10 cellular contexts compared by ENCODE assay signal in the genomic region with DNA sequence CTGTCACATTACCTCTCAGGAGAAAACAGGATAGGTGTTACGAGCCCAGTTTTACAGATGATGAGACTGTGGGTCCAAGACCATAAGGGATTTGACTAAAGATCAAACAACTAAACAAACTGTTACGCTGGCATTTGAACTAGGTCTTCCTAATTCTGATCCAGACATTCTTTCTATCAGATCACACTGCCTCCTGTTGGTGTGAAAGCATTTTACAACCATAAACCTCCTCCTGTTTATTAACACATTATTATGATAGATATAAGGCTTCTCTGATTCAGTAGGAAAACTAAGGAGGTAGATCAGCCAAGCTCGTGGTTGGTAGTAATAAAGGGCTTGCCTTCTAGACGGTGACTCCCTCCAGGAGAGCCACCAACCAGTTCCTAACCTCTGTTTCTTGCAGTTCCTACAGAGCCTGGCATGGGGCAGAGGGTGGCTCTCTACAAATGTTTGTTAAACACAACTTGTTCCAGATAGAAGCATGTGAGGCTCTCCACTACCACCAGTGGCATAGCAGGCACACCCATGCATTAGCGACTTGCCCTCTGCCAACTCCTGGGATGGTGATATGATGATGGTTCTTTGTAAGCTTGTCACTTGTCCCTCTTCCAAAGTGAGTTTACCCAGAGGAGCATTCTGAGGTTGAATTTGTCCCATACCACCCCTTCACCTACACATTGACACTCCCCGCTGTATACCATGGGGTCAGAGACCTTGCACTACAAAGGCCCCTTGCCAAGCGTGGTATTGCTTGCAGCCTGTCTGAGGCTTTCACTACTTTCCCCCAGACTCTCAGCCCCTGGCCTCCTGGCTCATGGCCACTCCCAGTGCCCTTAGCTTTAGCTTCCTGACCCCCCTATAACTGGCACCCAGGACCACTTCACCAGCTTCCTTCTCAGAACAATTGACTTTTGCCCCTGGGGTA.
DNase-seq lines count a peak whose midpoint lies in the region; ATAC-seq and TF ChIP-seq lines count a peak whose summit lies in the region.
"Had no signal": no experiment of that assay in that cellular context is flagged by ENCODE, and none has a peak within 500 bp of the region (broad histone marks: within the 10 kb centered on the region; RNA-seq: fewer than 3 reads in every experiment).

No MANE protein-coding gene starts in this region.

- ATAC-seq in HG02884 (IDR thresholded peaks at IDR 0.05; ENCODE audit: unreplicated experiment) (no peak), GM19395 (IDR thresholded peaks at IDR 0.05; ENCODE audit: unreplicated experiment) (no peak), GM18520 (IDR thresholded peaks at IDR 0.05; ENCODE audit: unreplicated experiment) (no peak)
- ATAC-seq: activated T-helper 17 cell treated with anti-CD3 and anti-CD28 coated beads, Interleukin-2, amount 50 U/mL, for 72 hours had no signal

- no peaks in the 10 kb centered on the region for H3K27me3 Mint-ChIP-seq in endodermal cell (ENCODE audit: insufficient read depth)
- H3K27me3 Mint-ChIP-seq: activated T-helper 17 cell treated with anti-CD3 and anti-CD28 coated beads, Interleukin-2, amount 50 U/mL, for 72 hours had no signal

- TF ChIP-seq POLR2A in stomach (IDR thresholded peaks at IDR 0.05), result no peak

- H3K27me3 ChIP-seq in endodermal cell (ENCODE audit: control insufficient read depth, insufficient read depth, low read length, poor library complexity, severe bottlenecking), result no peaks in the 10 kb centered on the region
- H3K27me3 ChIP-seq in neutrophil, result no peaks in the 10 kb centered on the region
- no peaks in the 10 kb centered on the region for H3K27me3 ChIP-seq in stomach

- DNase-seq in GM10266 (ENCODE audit: extremely low spot score) (no peak), NAMALWA (ENCODE audit: low spot score) (peak; percentile 39), endodermal cell (no peak), stomach (no peak)

- no peak overlapping the region for H3K9ac ChIP-seq in endodermal cell (ENCODE audit: extremely low read depth, low read length, poor library complexity, severe bottlenecking)

- intact Hi-C loops in stomach (cut with DNase I; ENCODE audit: low total_unique reads), result no loop called here

- TF ChIP-seq CTCF in GM10266 (IDR thresholded peaks at IDR 0.05; ENCODE audit: control insufficient read depth, insufficient read depth, low read depth, missing control alignments) (peak; percentile 35), endodermal cell (conservative IDR thresholded peaks at IDR 0.05) (peak; percentile 80), neutrophil (IDR thresholded peaks at IDR 0.05) (peak; percentile 38), stomach (IDR thresholded peaks at IDR 0.05) (no peak)

- H3K27ac ChIP-seq in endodermal cell (ENCODE audit: low read depth, low read length) (no peak overlapping the region), neutrophil (no peak overlapping the region), stomach (no peak overlapping the region)
- H3K27ac ChIP-seq: skin epidermis had no signal

- H3K4me1 Mint-ChIP-seq in endodermal cell, result peaks cover 4% of the 10 kb centered on the region
- H3K4me1 Mint-ChIP-seq: activated T-helper 17 cell treated with anti-CD3 and anti-CD28 coated beads, Interleukin-2, amount 50 U/mL, for 72 hours had no signal

- TF ChIP-seq EP300 in stomach (IDR thresholded peaks at IDR 0.05), result no peak

- H3K4me3 ChIP-seq in endodermal cell (ENCODE audit: low read length) (no peak overlapping the region), neutrophil (ENCODE audit: low read depth in 1 of 2, low read length in 1 of 2) (no peak overlapping the region), stomach (no peak overlapping the region)
- H3K4me3 ChIP-seq: skin epidermis had no signal

- H3K4me1 ChIP-seq in endodermal cell (ENCODE audit: control insufficient read depth, insufficient read depth, low read length), result no peaks in the 10 kb centered on the region
- no peaks in the 10 kb centered on the region for H3K4me1 ChIP-seq in neutrophil (ENCODE audit: control insufficient read depth in 1 of 2, insufficient read depth in 1 of 2, low read depth in 1 of 2, low read length in 1 of 2)
- H3K4me1 ChIP-seq in stomach, result peaks cover 0 to 8% (median 5%) of the 10 kb centered on the region in 4 donors

- peaks cover 8% of the 10 kb centered on the region for H3K9me3 ChIP-seq in endodermal cell (ENCODE audit: control insufficient read depth, low read length)
- no peaks in the 10 kb centered on the region for H3K9me3 ChIP-seq in neutrophil
- peaks cover 0 to 5% (median 0%) of the 10 kb centered on the region in 4 donors for H3K9me3 ChIP-seq in stomach

- H3K36me3 ChIP-seq in endodermal cell (ENCODE audit: control insufficient read depth, insufficient read depth, low read length), result no peaks in the 10 kb centered on the region
- no peaks in the 10 kb centered on the region for H3K36me3 ChIP-seq in neutrophil
- H3K36me3 ChIP-seq in stomach, result no peaks in the 10 kb centered on the region

- H3K4me3 Mint-ChIP-seq in endodermal cell, result no peak overlapping the region
- H3K4me3 Mint-ChIP-seq: activated T-helper 17 cell treated with anti-CD3 and anti-CD28 coated beads, Interleukin-2, amount 50 U/mL, for 72 hours had no signal

- peaks cover 15% of the 10 kb centered on the region for H3K9me3 Mint-ChIP-seq in endodermal cell
- H3K9me3 Mint-ChIP-seq: activated T-helper 17 cell treated with anti-CD3 and anti-CD28 coated beads, Interleukin-2, amount 50 U/mL, for 72 hours had no signal

- 85 to 91% methylated on average over 5 to 7 of the region's 7 CpGs for WGBS in endodermal cell (ENCODE audit: insufficient coverage in 1 of 2, insufficient read length in 1 of 2), 2 experiments
- 78 to 93% (median 87%) methylated on average over 7 of the region's 7 CpGs for WGBS in stomach, 5 donors

- no peak overlapping the region for H3K27ac Mint-ChIP-seq in endodermal cell
- H3K27ac Mint-ChIP-seq: activated T-helper 17 cell treated with anti-CD3 and anti-CD28 coated beads, Interleukin-2, amount 50 U/mL, for 72 hours had no signal

- peaks cover 4% of the 10 kb centered on the region for H3K36me3 Mint-ChIP-seq in endodermal cell (ENCODE audit: low read depth)

Comparison
In these comparisons a context has a peak if more than half of its experiments do, and no peak if none do; other contexts are left out.
1. CTCF ChIP-seq: peak in GM10266 (single experiment), endodermal cell (single experiment) and neutrophil (single experiment); none in stomach (0 of 7).